8 cellular contexts compared by ENCODE assay signal in the genomic region with DNA sequence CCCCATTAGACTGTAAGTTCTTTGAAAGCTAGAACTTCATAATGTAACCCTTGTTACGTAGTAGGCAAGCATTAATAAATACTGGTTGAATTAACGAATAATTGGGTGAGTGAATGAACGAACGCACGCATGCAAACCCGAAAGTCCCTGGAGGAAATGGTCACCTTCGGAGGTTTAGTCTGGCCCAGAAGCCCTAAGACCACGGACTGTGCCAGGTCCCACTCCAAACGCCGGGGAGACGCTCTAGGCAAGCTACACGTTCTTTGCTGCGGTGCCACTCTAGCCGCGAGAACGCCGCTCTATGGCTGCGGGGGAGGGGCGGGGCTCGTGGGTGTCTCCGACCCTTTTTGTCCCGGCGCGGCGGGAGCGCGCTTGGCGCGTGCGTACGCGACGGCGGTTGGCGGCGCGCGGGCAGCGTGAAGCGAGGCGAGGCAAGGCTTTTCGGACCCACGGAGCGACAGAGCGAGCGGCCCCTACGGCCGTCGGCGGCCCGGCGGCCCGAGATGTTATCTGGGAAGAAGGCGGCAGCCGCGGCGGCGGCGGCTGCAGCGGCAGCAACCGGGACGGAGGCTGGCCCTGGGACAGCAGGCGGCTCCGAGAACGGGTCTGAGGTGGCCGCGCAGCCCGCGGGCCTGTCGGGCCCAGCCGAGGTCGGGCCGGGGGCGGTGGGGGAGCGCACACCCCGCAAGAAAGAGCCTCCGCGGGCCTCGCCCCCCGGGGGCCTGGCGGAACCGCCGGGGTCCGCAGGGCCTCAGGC. TPM values are rescaled to one million over a fixed set of nuclear protein-coding genes. Genes with fewer than 3 reads are reported as not detected.
DNase-seq lines count a peak whose midpoint lies in the region; ATAC-seq, FAIRE-seq and TF ChIP-seq lines count a peak whose summit lies in the region.

A gene (plus strand): TSS at position 375 of the 757 bp plus-strand sequence. CDS start 129 bp downstream, at position 504.

- peak; percentile 89 for FAIRE-seq in GM19239 (lab: Jason Lieb, UNC)

- H3K27me3 ChIP-seq in BLaER1 treated with 17β-estradiol and CSF1 and Interleukin-3, amounts not matched to agents 10 nM and 100 nM: no peaks in the 10 kb centered on the region

- H3K9me3 ChIP-seq in BLaER1 treated with 17β-estradiol and CSF1 and Interleukin-3, amounts not matched to agents 10 nM and 100 nM (replicated peaks in 1 of 11): peaks cover 0 to 31% (median 25%) of the 10 kb centered on the region in 11 experiments; a peak in 18 of 22 replicates

- peaks cover 28% of the 10 kb centered on the region for H3K4me1 Mint-ChIP-seq in activated CD4-positive, alpha-beta T cell treated with anti-CD3 and anti-CD28 coated beads, Interleukin-2, amount 10 ng/mL, durations not matched to agents 24 days and 14 days

- peaks cover 6% of the 10 kb centered on the region for H3K9me3 Mint-ChIP-seq in activated CD4-positive, alpha-beta T cell treated with anti-CD3 and anti-CD28 coated beads, Interleukin-2, amount 10 ng/mL, durations not matched to agents 24 days and 14 days

- peaks cover 0 to 33% (median 26%) of the 10 kb centered on the region in 11 experiments; a peak in 16 of 22 replicates for H3K36me3 ChIP-seq in BLaER1 treated with 17β-estradiol and CSF1 and Interleukin-3, amounts not matched to agents 10 nM and 100 nM

- H3K36me3 Mint-ChIP-seq in activated CD4-positive, alpha-beta T cell treated with anti-CD3 and anti-CD28 coated beads, Interleukin-2, amount 10 ng/mL, durations not matched to agents 24 days and 14 days (ENCODE audit: low read depth): peaks cover 25% of the 10 kb centered on the region

- no peak for TF ChIP-seq CTCF in coronary artery (IDR thresholded peaks at IDR 0.05)

- H3K27me3 Mint-ChIP-seq in activated CD4-positive, alpha-beta T cell treated with anti-CD3 and anti-CD28 coated beads, Interleukin-2, amount 10 ng/mL, durations not matched to agents 24 days and 14 days: peaks cover 3% of the 10 kb centered on the region

- peaks cover 7 to 47% (median 30%) of the 10 kb centered on the region in 11 experiments; a peak in 19 of 22 replicates for H4K20me1 ChIP-seq in BLaER1 treated with 17β-estradiol and CSF1 and Interleukin-3, amounts not matched to agents 10 nM and 100 nM

- peaks cover 6 to 37% (median 18%) of the 10 kb centered on the region in 10 experiments; a peak in 19 of 20 replicates for H3K4me1 ChIP-seq in BLaER1 treated with 17β-estradiol and CSF1 and Interleukin-3, amounts not matched to agents 10 nM and 100 nM

- intact Hi-C loops in activated CD4-positive, alpha-beta T cell treated with anti-CD3 and anti-CD28 coated beads, Interleukin-2, amount 10 ng/mL, durations not matched to agents 24 days and 14 days (cut with micrococcal nuclease): no loop called here
- intact Hi-C loops in left colon (cut with DNase I, micrococcal nuclease): no loop called here

- peak; percentile 84 for DNase-seq in GM19239 (ENCODE audit: insufficient read length, low spot score)
- DNase-seq in NCI-H524 treated with DMSO at 0.1 percent for 48 hours (lab: John Stamatoyannopoulos, UW): peak; percentile 86
- peak; percentile 98 for DNase-seq in activated CD4-positive, alpha-beta T cell treated with anti-CD3 and anti-CD28 coated beads, Interleukin-2, amount 10 ng/mL, durations not matched to agents 24 days and 14 days
- DNase-seq in coronary artery (ENCODE audit: low spot score): peak; percentile 96
- peak; percentile 98 to 99 for DNase-seq in left colon
- DNase-seq in stimulated activated CD4-positive, alpha-beta T cell treated with anti-CD3 and anti-CD28 coated beads, Interleukin-1b, Interleukin-23, amount 100 ng/mL, for 48 hours: peak; percentile 94

- peak within 1 kb of the TSS; percentile 96 for H3K4me3 Mint-ChIP-seq in activated CD4-positive, alpha-beta T cell treated with anti-CD3 and anti-CD28 coated beads, Interleukin-2, amount 10 ng/mL, durations not matched to agents 24 days and 14 days

- peak within 1 kb of the TSS; percentile 67 to 94 (median 86) for H3K4me2 ChIP-seq in BLaER1 treated with 17β-estradiol and CSF1 and Interleukin-3, amounts not matched to agents 10 nM and 100 nM

- H3K9ac ChIP-seq in BLaER1 treated with 17β-estradiol and CSF1 and Interleukin-3, amounts not matched to agents 10 nM and 100 nM: peak within 1 kb of the TSS; percentile 94 to 99 (median 99)

- peak within 1 kb of the TSS; percentile 86 to 100 (median 97) for H3K4me3 ChIP-seq in BLaER1 treated with 17β-estradiol and CSF1 and Interleukin-3, amounts not matched to agents 10 nM and 100 nM
- H3K4me3 ChIP-seq in coronary artery: peak within 1 kb of the TSS; percentile 94

- H3K27ac ChIP-seq in BLaER1 treated with 17β-estradiol and CSF1 and Interleukin-3, amounts not matched to agents 10 nM and 100 nM: peak within 1 kb of the TSS; percentile 89 to 99 (median 98)
- H3K27ac ChIP-seq in coronary artery: peak within 1 kb of the TSS; percentile 90 to 91

- ATAC-seq in HG03457 (IDR thresholded peaks at IDR 0.05; ENCODE audit: unreplicated experiment) (peak; percentile 77), left colon (peak; percentile 98)

- peak within 1 kb of the TSS; percentile 93 for H3K27ac Mint-ChIP-seq in activated CD4-positive, alpha-beta T cell treated with anti-CD3 and anti-CD28 coated beads, Interleukin-2, amount 10 ng/mL, durations not matched to agents 24 days and 14 days

RNA-seq across cellular contexts. Expression of the gene that starts here (rescaled TPM):
- 86.6 and 91.2 TPM in 2 replicates for total RNA-seq in activated CD4-positive, alpha-beta T cell treated with anti-CD3 and anti-CD28 coated beads, Interleukin-2, amount 10 ng/mL, durations not matched to agents 24 days and 14 days
- total RNA-seq in left colon: 10 to 100 TPM; 39.3 to 50.9 TPM

Comparison
In these comparisons a context has a peak if more than half of its experiments do, and no peak if none do; other contexts are left out.
1. Peak in every context shown above with its lines: DNase-seq, ATAC-seq, H3K4me3 ChIP-seq and H3K27ac ChIP-seq.